In genomic region chr4:123583043-123583442, GRCh38 we compare ENCODE assay signal across 24 cellular contexts.
A peak's percentile ranks its signal among the peaks of the same experiment; 100 is the strongest.
DNase-seq lines count a peak whose midpoint lies in the region; ATAC-seq, FAIRE-seq and TF ChIP-seq lines count a peak whose summit lies in the region.
"Had no signal": no experiment of that assay in that cellular context is flagged by ENCODE, and none has a peak within 500 bp of the region (broad histone marks: within the 10 kb centered on the region; RNA-seq: fewer than 3 reads in every experiment).

No MANE protein-coding gene starts in this region.

- H3K36me3 ChIP-seq in mammary epithelial cell (ENCODE audit: insufficient read depth, low read length) (no peaks in the 10 kb centered on the region), breast epithelium (no peaks in the 10 kb centered on the region), endothelial cell of umbilical vein (ENCODE audit: control insufficient read depth in 2 of 2, extremely low read depth in 1 of 2, insufficient read depth in 2 of 2, low read length in 2 of 2) (no peaks in the 10 kb centered on the region), small intestine (ENCODE audit: control insufficient read depth in 2 of 2, insufficient read depth in 2 of 2, low read length in 2 of 2) (no peaks in the 10 kb centered on the region)
- H3K36me3 ChIP-seq: BLaER1 had no signal

- no TSS peak for BruUV-seq in mammary epithelial cell (replicated peaks; lab: Mats Ljungman, UMichigan)
- BruUV-seq in endothelial cell of umbilical vein (replicated peaks; lab: Mats Ljungman, UMichigan): no TSS peak

- H3K79me2 ChIP-seq in mammary epithelial cell (ENCODE audit: insufficient read depth, low read length): no peaks in the 10 kb centered on the region
- no peaks in the 10 kb centered on the region for H3K79me2 ChIP-seq in endothelial cell of umbilical vein (ENCODE audit: control insufficient read depth, insufficient read depth, low read length)

- TF ChIP-seq POLR2A in breast epithelium (IDR thresholded peaks at IDR 0.05) (no peak), endothelial cell of umbilical vein (IDR thresholded peaks at IDR 0.05; ENCODE audit: low read depth, low read length) (no peak)

- H3K4me2 ChIP-seq in mammary epithelial cell (ENCODE audit: insufficient read depth, low read depth, low read length) (peak overlapping the region; percentile 22), endothelial cell of umbilical vein (ENCODE audit: insufficient read depth, low read length) (no peak overlapping the region)
- H3K4me2 ChIP-seq: BLaER1 had no signal

- H3K4me1 ChIP-seq in mammary epithelial cell (ENCODE audit: insufficient read depth, low read length): peaks cover 15% of the 10 kb centered on the region
- no peaks in the 10 kb centered on the region for H3K4me1 ChIP-seq in breast epithelium
- H3K4me1 ChIP-seq in endothelial cell of umbilical vein (ENCODE audit: control insufficient read depth, extremely low read depth, insufficient read depth, low read length): peaks cover 3% of the 10 kb centered on the region
- peaks cover 11% of the 10 kb centered on the region for H3K4me1 ChIP-seq in foreskin keratinocyte
- H3K4me1 ChIP-seq in small intestine (ENCODE audit: control insufficient read depth in 2 of 2, insufficient read depth in 1 of 2, low read depth in 1 of 2, low read length in 1 of 2): no peaks in the 10 kb centered on the region

- H2AFZ ChIP-seq in mammary epithelial cell (ENCODE audit: low read depth, low read length): peak overlapping the region; percentile 36
- H2AFZ ChIP-seq in endothelial cell of umbilical vein (ENCODE audit: low read depth, low read length): no peak overlapping the region
- H2AFZ ChIP-seq: GM23248 had no signal

- dilution Hi-C loops in mammary epithelial cell (cut with HindIII; ENCODE audit: low sequenced_read_pairs): no loop called here
- dilution Hi-C loops in endothelial cell of umbilical vein (cut with MboI; ENCODE audit: extremely low pct_ligation_motif_present, low sequenced_read_pairs): no loop called here

- no peak overlapping the region for H3K27ac ChIP-seq in mammary epithelial cell (ENCODE audit: insufficient read depth, low read depth, low read length)
- no peak overlapping the region for H3K27ac ChIP-seq in breast epithelium
- no peak overlapping the region for H3K27ac ChIP-seq in endothelial cell of umbilical vein (ENCODE audit: insufficient read depth, low read depth, low read length)
- no peak overlapping the region for H3K27ac ChIP-seq in foreskin keratinocyte
- no peak overlapping the region for H3K27ac ChIP-seq in small intestine (ENCODE audit: low read depth in 1 of 2, low read length in 1 of 2)
- H3K27ac ChIP-seq: 22Rv1, BLaER1, C4-2B, GM23248 had no signal

- H3K9ac ChIP-seq in mammary epithelial cell (ENCODE audit: insufficient read depth, low read length): no peak overlapping the region
- no peak overlapping the region for H3K9ac ChIP-seq in endothelial cell of umbilical vein (replicated peaks; ENCODE audit: extremely low read depth, insufficient read depth, low read length)
- H3K9ac ChIP-seq: BLaER1, GM23248 had no signal

- no peak for TF ChIP-seq CTCF in mammary epithelial cell (conservative IDR thresholded peaks at IDR 0.05 in 1 of 2, IDR thresholded peaks at IDR 0.05 in 1 of 2; ENCODE audit: extremely low read depth in 1 of 2, insufficient read depth in 1 of 2, low read depth in 1 of 2, low read length in 2 of 2)
- no peak for TF ChIP-seq CTCF in breast epithelium (IDR thresholded peaks at IDR 0.05)
- no peak for TF ChIP-seq CTCF in endothelial cell of umbilical vein (IDR thresholded peaks at IDR 0.05; ENCODE audit: extremely low read depth in 1 of 2, insufficient read depth in 1 of 2, low read depth in 1 of 2, low read length in 2 of 2)
- TF ChIP-seq CTCF in foreskin keratinocyte (conservative IDR thresholded peaks at IDR 0.05): no peak

- H4K20me1 ChIP-seq in mammary epithelial cell (ENCODE audit: insufficient read depth, low read length): no peaks in the 10 kb centered on the region
- H4K20me1 ChIP-seq in endothelial cell of umbilical vein (replicated peaks; ENCODE audit: control insufficient read depth, extremely low read depth, insufficient read depth, low read length): no peaks in the 10 kb centered on the region
- H4K20me1 ChIP-seq: BLaER1 had no signal

- H3K27me3 ChIP-seq in mammary epithelial cell (ENCODE audit: insufficient read depth, low read length): no peaks in the 10 kb centered on the region
- no peaks in the 10 kb centered on the region for H3K27me3 ChIP-seq in breast epithelium
- H3K27me3 ChIP-seq in endothelial cell of umbilical vein (ENCODE audit: control insufficient read depth in 2 of 2, insufficient read depth in 2 of 2, low read length in 2 of 2): peaks cover 0 to 1% of the 10 kb centered on the region in 2 experiments
- no peaks in the 10 kb centered on the region for H3K27me3 ChIP-seq in foreskin keratinocyte
- H3K27me3 ChIP-seq in small intestine (ENCODE audit: control insufficient read depth in 2 of 2, insufficient read depth in 2 of 2, low read length in 2 of 2): no peaks in the 10 kb centered on the region
- H3K27me3 ChIP-seq: BLaER1 had no signal

- intact Hi-C loops in mammary epithelial cell (cut with micrococcal nuclease): no loop called here
- intact Hi-C loops in breast epithelium (cut with DNase I; ENCODE audit: low total_unique reads): no loop called here
- intact Hi-C loops in endothelial cell of umbilical vein (cut with micrococcal nuclease): no loop called here
- intact Hi-C loops in left cardiac atrium (cut with DNase I): no loop called here

- in situ Hi-C loops in mammary epithelial cell (cut with MboI; ENCODE audit: low sequenced_read_pairs in 2 of 2): no loop called here

- no peaks in the 10 kb centered on the region for H3K9me1 ChIP-seq in endothelial cell of umbilical vein (replicated peaks; ENCODE audit: control insufficient read depth, extremely low read depth, insufficient read depth, low read length)

- ATAC-seq in foreskin keratinocyte: peak; percentile 48
- ATAC-seq in left cardiac atrium: no peak
- ATAC-seq: CD8-positive, alpha-beta T cell; GM12878 had no signal

- H3K9me3 ChIP-seq in mammary epithelial cell (replicated peaks; ENCODE audit: insufficient read depth, low read length) (peaks cover 8% of the 10 kb centered on the region), breast epithelium (peaks cover 14 to 16% of the 10 kb centered on the region in 2 donors), endothelial cell of umbilical vein (replicated peaks; ENCODE audit: control insufficient read depth, insufficient read depth, low read length) (no peaks in the 10 kb centered on the region), small intestine (ENCODE audit: control insufficient read depth, low read depth) (no peaks in the 10 kb centered on the region)

- FAIRE-seq in endothelial cell of umbilical vein (lab: Jason Lieb, UNC) (peak; percentile 28), small intestine (lab: Jason Lieb, UNC) (no peak)
- FAIRE-seq: A204.1, D721Med, GM12878, GM19239, H1 had no signal

- DNase-seq in mammary epithelial cell: peak; percentile 86
- no peak for DNase-seq in breast epithelium (ENCODE audit: low spot score in 2 of 2)
- DNase-seq in endothelial cell of umbilical vein (ENCODE audit: low read depth, low spot score): no peak
- DNase-seq in foreskin keratinocyte: peak; percentile 68 to 84
- no peak for DNase-seq in activated effector memory CD4-positive, alpha-beta T cell treated with Interleukin-2 at 50 U/mL for 16 hours
- no peak for DNase-seq in small intestine
- no peak for DNase-seq in left cardiac atrium
- DNase-seq: CD4-positive, CD25-positive, alpha-beta regulatory T cell; CD8-positive, alpha-beta T cell; DMS 273 treated with DMSO at 0.1 percent for 48 hours; DMS79; EL; GDM1; GM23248; H7; HCEC 1CT had no signal

- CTCF ChIA-PET in mammary epithelial cell (lab: Charles Lee; ENCODE audit: low non-redundant PET): interaction anchor here (0.6 to 0.8 kb wide), 3 partner anchors 161 to 851 kb away, joined by 3 to 6 read pairs (median 4); partner anchors contain the start of gene BBS12
- CTCF ChIA-PET in endothelial cell of umbilical vein (lab: Charles Lee): interaction anchor here (1.1 kb wide), 1 partner anchor 45 kb away, joined by 3 read pairs; no protein-coding TSS in a partner anchor

- POLR2A ChIA-PET in endothelial cell of umbilical vein (lab: Charles Lee): no interaction called here

- H3K4me3 ChIP-seq in mammary epithelial cell (replicated peaks in 1 of 3; ENCODE audit: insufficient read depth in 1 of 3, low read depth in 2 of 3, low read length in 3 of 3) (no peak overlapping the region), breast epithelium (no peak overlapping the region), endothelial cell of umbilical vein (replicated peaks in 1 of 3; ENCODE audit: insufficient read depth in 1 of 3, low read depth in 1 of 3, low read length in 3 of 3) (no peak overlapping the region), small intestine (ENCODE audit: low read depth in 1 of 2, low read length in 2 of 2) (no peak overlapping the region)
- H3K4me3 ChIP-seq: BLaER1, GM12878, GM23248 had no signal

- WGBS in mammary epithelial cell (ENCODE audit: low coverage, missing lambda C conversion rate): 21% methylated on average over 2 of the region's 2 CpGs
- WGBS in small intestine, 3 donors: 69 to 78% (median 77%) methylated on average over 2 of the region's 2 CpGs

TF ChIP-seq in endothelial cell of umbilical vein, 7 proteins besides CTCF, POLR2A, EP300 and RAD21:
- no peak for TF ChIP-seq JUN (IDR thresholded peaks at IDR 0.05; ENCODE audit: borderline replicate concordance, insufficient read depth, insufficient read length, low read depth)
- TF ChIP-seq FOS (IDR thresholded peaks at IDR 0.05; ENCODE audit: borderline replicate concordance, insufficient read depth, low read length): no peak

Comparison
In these comparisons a context has a peak if more than half of its experiments do, and no peak if none do; other contexts are left out.
1. DNase-seq: peak in mammary epithelial cell (single experiment) and foreskin keratinocyte (2 of 2); none in breast epithelium (0 of 2), endothelial cell of umbilical vein (single experiment), activated effector memory CD4-positive, alpha-beta T cell treated with Interleukin-2 at 50 U/mL for 16 hours (single experiment), small intestine (single experiment) and left cardiac atrium (single experiment).